In genomic region chr4:89158884-89159503, GRCh38 we compare ENCODE assay signal across 8 cellular contexts. TPM values are rescaled to one million over a fixed set of nuclear protein-coding genes. Genes with fewer than 3 reads are reported as not detected.
A peak's percentile ranks its signal among the peaks of the same experiment; 100 is the strongest.
DNase-seq lines count a peak whose midpoint lies in the region; ATAC-seq, FAIRE-seq and TF ChIP-seq lines count a peak whose summit lies in the region.

No MANE protein-coding gene starts in this region.

- FAIRE-seq in HTR-8/SVneo (lab: Jason Lieb, UNC): no peak

- no peak overlapping the region for H2BK5ac ChIP-seq in neuronal stem cell (ENCODE audit: low read length)

- POLR2A ChIA-PET in RWPE1 (lab: Yijun Ruan, JAX; ENCODE audit: low non-redundant PET): no interaction called here

- H3K9ac ChIP-seq in neuronal stem cell (ENCODE audit: low read depth, low read length, poor library complexity): no peak overlapping the region

- H2BK15ac ChIP-seq in neuronal stem cell (ENCODE audit: low read length): no peak overlapping the region

- no peak overlapping the region for H2BK12ac ChIP-seq in neuronal stem cell (ENCODE audit: low read length)

- H4K91ac ChIP-seq in neuronal stem cell (ENCODE audit: low read depth, low read length, poor library complexity): no peak overlapping the region

- H2AFZ ChIP-seq in neuronal stem cell (ENCODE audit: low read length): peak overlapping the region; percentile 7

- no peak overlapping the region for H3K4me3 ChIP-seq in neuronal stem cell (ENCODE audit: low read length in 2 of 2)

- peak; percentile 46 to 61 for DNase-seq in AML-193 (lab: John Stamatoyannopoulos, UW)
- peak; percentile 14 for DNase-seq in HTR-8/SVneo (ENCODE audit: insufficient read length, low spot score)
- DNase-seq in RWPE1 (ENCODE audit: low spot score): peak; percentile 43
- peak; percentile 44 for DNase-seq in fibroblast of gingiva (ENCODE audit: low read depth)
- peak; percentile 4 for DNase-seq in neuronal stem cell (ENCODE audit: low spot score)
- no peak for DNase-seq in stimulated activated CD4-positive, alpha-beta T cell treated with anti-CD3 and anti-CD28 coated beads, Interleukin-15, amount 100 ng/mL, for 24 hours

- H3K14ac ChIP-seq in neuronal stem cell (ENCODE audit: low read length): no peak overlapping the region

- no peaks in the 10 kb centered on the region for H3K36me3 ChIP-seq in neuronal stem cell (replicated peaks in 1 of 2; ENCODE audit: control insufficient read depth in 2 of 2, insufficient read depth in 2 of 2, low read length in 2 of 2)

- H3K27ac ChIP-seq in RWPE1 (no peak overlapping the region), neuronal stem cell (replicated peaks; ENCODE audit: low read length) (no peak overlapping the region)

- H3K27me3 ChIP-seq in neuronal stem cell (ENCODE audit: control insufficient read depth in 3 of 3, insufficient read depth in 3 of 3, low read depth in 1 of 3, low read length in 3 of 3): peaks cover 0 to 2% (median 0%) of the 10 kb centered on the region in 3 experiments

- H3K79me1 ChIP-seq in neuronal stem cell (ENCODE audit: low read depth, low read length): no peaks in the 10 kb centered on the region

- H3K18ac ChIP-seq in neuronal stem cell (ENCODE audit: low read length): no peak overlapping the region

- no peak overlapping the region for H2AK5ac ChIP-seq in neuronal stem cell (ENCODE audit: low read depth, low read length)

- no peak overlapping the region for H4K8ac ChIP-seq in neuronal stem cell (ENCODE audit: low read depth, low read length)

- no CpG with 5 or more reads among the region's 2 CpGs for WGBS in neuronal stem cell (ENCODE audit: extremely low coverage in 2 of 2, insufficient read length in 2 of 2, insufficient replicate concordance in 1 of 2), 2 donors

- H3K9me3 ChIP-seq in neuronal stem cell (replicated peaks in 1 of 2; ENCODE audit: control insufficient read depth in 2 of 2, insufficient read depth in 1 of 2, low read depth in 1 of 2, low read length in 2 of 2): no peaks in the 10 kb centered on the region

- H3K4me1 ChIP-seq in neuronal stem cell (ENCODE audit: control insufficient read depth in 2 of 2, insufficient read depth in 1 of 2, low read depth in 1 of 2, low read length in 2 of 2): no peaks in the 10 kb centered on the region

- no peak overlapping the region for H2BK120ac ChIP-seq in neuronal stem cell (ENCODE audit: low read depth, low read length)

- TF ChIP-seq CTCF in RWPE1 (conservative IDR thresholded peaks at IDR 0.05; ENCODE audit: low read depth): peak; percentile 84

- H3K4me2 ChIP-seq in neuronal stem cell (ENCODE audit: insufficient read depth, low read length, poor library complexity, severe bottlenecking): no peak overlapping the region

- ATAC-seq in GM18502 (IDR thresholded peaks at IDR 0.05; ENCODE audit: poor library complexity, unreplicated experiment): peak; percentile 69
- no peak for ATAC-seq in GM21423 (IDR thresholded peaks at IDR 0.05; ENCODE audit: unreplicated experiment)

- H3K4ac ChIP-seq in neuronal stem cell (ENCODE audit: low read length): no peak overlapping the region

- CTCF ChIA-PET in RWPE1 (lab: Yijun Ruan, JAX): interaction anchor here (0.6 to 0.7 kb wide), 3 partner anchors 18 to 102 kb away, joined by 3 to 4 read pairs (median 4); no protein-coding TSS in a partner anchor

- no peak overlapping the region for H3K23ac ChIP-seq in neuronal stem cell (ENCODE audit: low read depth, low read length, poor library complexity)

RNA-seq across cellular contexts. Expression of gene TIGD2, which starts 47.7 kb away (rescaled TPM):
- 8.4 TPM for polyA plus RNA-seq in neuronal stem cell (2013, experiment 1 of 2)
- 8.5 TPM for polyA plus RNA-seq in neuronal stem cell (2013, experiment 2 of 2)
